In genomic region chr6:37985355-37985754, GRCh38 we compare ENCODE assay signal across 12 cellular contexts.
DNase-seq lines count a peak whose midpoint lies in the region; ATAC-seq and TF ChIP-seq lines count a peak whose summit lies in the region.
"Had no signal": no experiment of that assay in that cellular context is flagged by ENCODE, and none has a peak within 500 bp of the region (broad histone marks: within the 10 kb centered on the region; RNA-seq: fewer than 3 reads in every experiment).

No MANE protein-coding gene starts in this region.

- intact Hi-C loops in activated CD4-positive, alpha-beta memory T cell treated with anti-CD3 and anti-CD28 coated beads for 36 hours (cut with micrococcal nuclease) = loop anchor here (2.0 to 5.0 kb wide), 2 partner anchors 128 to 167 kb away; partner anchors contain the start of gene ZFAND3

- ATAC-seq in activated T-cell treated with anti-CD3 and anti-CD28 coated beads, Interleukin-2, amount 50 U/mL, for 4 hours = peak in 1 of 2 donors; percentile 44
- ATAC-seq in GM21381 (IDR thresholded peaks at IDR 0.05; ENCODE audit: unreplicated experiment) = no peak

- peak; percentile 21 for DNase-seq in GM12865 (ENCODE audit: low read depth)
- DNase-seq in SIG-M5 treated with dmso at 0.1 percent for 504 hours (lab: John Stamatoyannopoulos, UW; ENCODE audit: unreplicated experiment) = peak; percentile 23
- peak; percentile 45 for DNase-seq in activated T-cell treated with anti-CD3 and anti-CD28 coated beads, Interleukin-2, amount 50 U/mL, for 4 hours
- peak; percentile 17 for DNase-seq in stimulated activated CD4-positive, alpha-beta T cell treated with anti-CD3 and anti-CD28 coated beads, Interleukin-2, amount 100 ng/mL, for 4 hours (ENCODE audit: low read depth)
- no peak for DNase-seq in activated CD4-positive, alpha-beta memory T cell treated with anti-CD3 and anti-CD28 coated beads for 36 hours
- no peak for DNase-seq in NCI-H2081 (lab: John Stamatoyannopoulos, UW)
- no peak for DNase-seq in C1 segment of cervical spinal cord (lab: John Stamatoyannopoulos, UW)
- DNase-seq: aorta, DMS79 treated with DMSO at 0.1 percent for 48 hours, NCI-H446 treated with DMSO at 0.1 percent for 48 hours had no signal

- no peak overlapping the region for H3K27ac Mint-ChIP-seq in activated CD4-positive, alpha-beta memory T cell treated with anti-CD3 and anti-CD28 coated beads for 36 hours

- H3K4me3 Mint-ChIP-seq in activated T-cell treated with anti-CD3 and anti-CD28 coated beads, Interleukin-2, amount 50 U/mL, for 4 hours = no peak overlapping the region
- H3K4me3 Mint-ChIP-seq in activated CD4-positive, alpha-beta memory T cell treated with anti-CD3 and anti-CD28 coated beads for 36 hours = no peak overlapping the region

- no peak for TF ChIP-seq CTCF in GM12865 (IDR thresholded peaks at IDR 0.05; ENCODE audit: insufficient read depth, low read depth, low read length, missing control alignments)

- no peaks in the 10 kb centered on the region for H3K27me3 Mint-ChIP-seq in activated T-cell treated with anti-CD3 and anti-CD28 coated beads, Interleukin-2, amount 50 U/mL, for 4 hours (ENCODE audit: low read depth)
- no peaks in the 10 kb centered on the region for H3K27me3 Mint-ChIP-seq in activated CD4-positive, alpha-beta memory T cell treated with anti-CD3 and anti-CD28 coated beads for 36 hours

- no peak overlapping the region for H3K4me3 ChIP-seq in GM12865 (ENCODE audit: low read depth, low read length)
- H3K4me3 ChIP-seq: lung had no signal

- CTCF ChIA-PET in activated CD4-positive, alpha-beta memory T cell treated with anti-CD3 and anti-CD28 coated beads for 36 hours (lab: Charles Lee) = interaction anchor here (1.4 kb wide), 1 partner anchor 194 kb away, joined by 4 read pairs; no protein-coding TSS in a partner anchor

- peaks cover 69% of the 10 kb centered on the region for H3K4me1 Mint-ChIP-seq in activated T-cell treated with anti-CD3 and anti-CD28 coated beads, Interleukin-2, amount 50 U/mL, for 4 hours (ENCODE audit: low read depth)
- peaks cover 63% of the 10 kb centered on the region for H3K4me1 Mint-ChIP-seq in activated CD4-positive, alpha-beta memory T cell treated with anti-CD3 and anti-CD28 coated beads for 36 hours (ENCODE audit: low read depth)

- POLR2A ChIA-PET in activated CD4-positive, alpha-beta memory T cell treated with anti-CD3 and anti-CD28 coated beads for 36 hours (lab: Charles Lee) = interaction anchor here (0.7 to 1.7 kb wide), 2 partner anchors 114 to 167 kb away, joined by 3 to 5 read pairs; no protein-coding TSS in a partner anchor

- peaks cover 3% of the 10 kb centered on the region for H3K36me3 Mint-ChIP-seq in activated T-cell treated with anti-CD3 and anti-CD28 coated beads, Interleukin-2, amount 50 U/mL, for 4 hours (ENCODE audit: insufficient read depth)
- no peaks in the 10 kb centered on the region for H3K36me3 Mint-ChIP-seq in activated CD4-positive, alpha-beta memory T cell treated with anti-CD3 and anti-CD28 coated beads for 36 hours

- no peaks in the 10 kb centered on the region for H3K9me3 Mint-ChIP-seq in activated T-cell treated with anti-CD3 and anti-CD28 coated beads, Interleukin-2, amount 50 U/mL, for 4 hours
- H3K9me3 Mint-ChIP-seq in activated CD4-positive, alpha-beta memory T cell treated with anti-CD3 and anti-CD28 coated beads for 36 hours = no peaks in the 10 kb centered on the region

Comparison
In these comparisons a context has a peak if more than half of its experiments do, and no peak if none do; other contexts are left out.
1. DNase-seq: peak in GM12865 (single experiment), SIG-M5 treated with dmso at 0.1 percent for 504 hours (single experiment), activated T-cell treated with anti-CD3 and anti-CD28 coated beads, Interleukin-2, amount 50 U/mL, for 4 hours (single experiment) and stimulated activated CD4-positive, alpha-beta T cell treated with anti-CD3 and anti-CD28 coated beads, Interleukin-2, amount 100 ng/mL, for 4 hours (single experiment); none in activated CD4-positive, alpha-beta memory T cell treated with anti-CD3 and anti-CD28 coated beads for 36 hours (single experiment), NCI-H2081 (0 of 2) and C1 segment of cervical spinal cord (0 of 14).